In genomic region chr2:237699870-237700582, GRCh38 we compare ENCODE assay signal across 9 cellular contexts.
DNase-seq lines count a peak whose midpoint lies in the region; ATAC-seq and TF ChIP-seq lines count a peak whose summit lies in the region.
"Had no signal": no experiment of that assay in that cellular context is flagged by ENCODE, and none has a peak within 500 bp of the region (broad histone marks: within the 10 kb centered on the region; RNA-seq: fewer than 3 reads in every experiment).

No MANE protein-coding gene starts in this region.

- TF ChIP-seq CTCF in left lung (IDR thresholded peaks at IDR 0.05) (no peak), GM20000 (IDR thresholded peaks at IDR 0.05; ENCODE audit: extremely low read depth, missing control alignments) (no peak)

- H3K27ac ChIP-seq in left lung, result peak overlapping the region; percentile 77 to 100

- H3K36me3 Mint-ChIP-seq in activated CD8-positive, alpha-beta memory T cell treated with anti-CD3 and anti-CD28 coated beads, Interleukin-2, amount 10 ng/mL, durations not matched to agents 7 days and 5 days, result peaks cover 26% of the 10 kb centered on the region
- peaks cover 23% of the 10 kb centered on the region for H3K36me3 Mint-ChIP-seq in activated T-helper 1 cell treated with anti-CD3 and anti-CD28 coated beads, Interleukin-12 subunit alpha, Interleukin-12 subunit beta, Interleukin-2, Interleukin-4 antibody, amounts not matched to agents 30 ng/mL and 10 ng/mL and 1 ng/mL, durations not matched to agents 14 hours and 24 hours and 36 hours (ENCODE audit: low read depth)

- peak overlapping the region; percentile 55 for H3K4me3 Mint-ChIP-seq in activated CD8-positive, alpha-beta memory T cell treated with anti-CD3 and anti-CD28 coated beads, Interleukin-2, amount 10 ng/mL, durations not matched to agents 7 days and 5 days
- H3K4me3 Mint-ChIP-seq in activated T-helper 1 cell treated with anti-CD3 and anti-CD28 coated beads, Interleukin-12 subunit alpha, Interleukin-12 subunit beta, Interleukin-2, Interleukin-4 antibody, amounts not matched to agents 30 ng/mL and 10 ng/mL and 1 ng/mL, durations not matched to agents 14 hours and 24 hours and 36 hours, result peak overlapping the region; percentile 78
- peak overlapping the region; percentile 80 to 81 for H3K4me3 Mint-ChIP-seq in stimulated activated naive CD8-positive, alpha-beta T cell treated with anti-CD3 and anti-CD28 coated beads, Interleukin-15, amount 100 ng/mL, for 72 hours

- intact Hi-C loops in activated T-helper 1 cell treated with anti-CD3 and anti-CD28 coated beads, Interleukin-12 subunit alpha, Interleukin-12 subunit beta, Interleukin-2, Interleukin-4 antibody, amounts not matched to agents 30 ng/mL and 10 ng/mL and 1 ng/mL, durations not matched to agents 14 hours and 24 hours and 36 hours (cut with micrococcal nuclease), result loop anchor here (1.0 to 5.0 kb wide), 5 partner anchors 8 to 613 kb away; partner anchors contain the start of gene COPS8
- intact Hi-C loops in left lung (cut with DNase I), result loop anchor here in 1 of 2 donors (10.0 kb wide), 1 partner anchor 45 kb away; no protein-coding TSS in a partner anchor

- H3K9me3 ChIP-seq in left lung, result no peaks in the 10 kb centered on the region

- CTCF ChIA-PET in activated CD8-positive, alpha-beta memory T cell treated with anti-CD3 and anti-CD28 coated beads, Interleukin-2, amount 10 ng/mL, durations not matched to agents 7 days and 5 days (lab: Charles Lee), result interaction anchor here (0.8 to 7.1 kb wide), 6 partner anchors 8 to 118 kb away, joined by 3 to 60 read pairs (median 4); no protein-coding TSS in a partner anchor

- no peak overlapping the region for H3K4me3 ChIP-seq in left lung

- H3K27ac Mint-ChIP-seq in activated CD8-positive, alpha-beta memory T cell treated with anti-CD3 and anti-CD28 coated beads, Interleukin-2, amount 10 ng/mL, durations not matched to agents 7 days and 5 days, result peak overlapping the region; percentile 82
- H3K27ac Mint-ChIP-seq in activated T-helper 1 cell treated with anti-CD3 and anti-CD28 coated beads, Interleukin-12 subunit alpha, Interleukin-12 subunit beta, Interleukin-2, Interleukin-4 antibody, amounts not matched to agents 30 ng/mL and 10 ng/mL and 1 ng/mL, durations not matched to agents 14 hours and 24 hours and 36 hours, result peak overlapping the region; percentile 96
- peak overlapping the region; percentile 91 to 92 for H3K27ac Mint-ChIP-seq in stimulated activated naive CD8-positive, alpha-beta T cell treated with anti-CD3 and anti-CD28 coated beads, Interleukin-15, amount 100 ng/mL, for 72 hours

- peaks cover 77 to 100% of the 10 kb centered on the region in 2 donors for H3K4me1 ChIP-seq in left lung

- peaks cover 94% of the 10 kb centered on the region for H3K4me1 Mint-ChIP-seq in activated CD8-positive, alpha-beta memory T cell treated with anti-CD3 and anti-CD28 coated beads, Interleukin-2, amount 10 ng/mL, durations not matched to agents 7 days and 5 days
- H3K4me1 Mint-ChIP-seq in activated T-helper 1 cell treated with anti-CD3 and anti-CD28 coated beads, Interleukin-12 subunit alpha, Interleukin-12 subunit beta, Interleukin-2, Interleukin-4 antibody, amounts not matched to agents 30 ng/mL and 10 ng/mL and 1 ng/mL, durations not matched to agents 14 hours and 24 hours and 36 hours (ENCODE audit: low read depth), result peaks cover 95% of the 10 kb centered on the region
- peaks cover 100% of the 10 kb centered on the region for H3K4me1 Mint-ChIP-seq in stimulated activated naive CD8-positive, alpha-beta T cell treated with anti-CD3 and anti-CD28 coated beads, Interleukin-15, amount 100 ng/mL, for 72 hours

- no peaks in the 10 kb centered on the region for H3K9me3 Mint-ChIP-seq in activated CD8-positive, alpha-beta memory T cell treated with anti-CD3 and anti-CD28 coated beads, Interleukin-2, amount 10 ng/mL, durations not matched to agents 7 days and 5 days (ENCODE audit: low read depth)
- H3K9me3 Mint-ChIP-seq in activated T-helper 1 cell treated with anti-CD3 and anti-CD28 coated beads, Interleukin-12 subunit alpha, Interleukin-12 subunit beta, Interleukin-2, Interleukin-4 antibody, amounts not matched to agents 30 ng/mL and 10 ng/mL and 1 ng/mL, durations not matched to agents 14 hours and 24 hours and 36 hours, result no peaks in the 10 kb centered on the region
- H3K9me3 Mint-ChIP-seq in stimulated activated naive CD8-positive, alpha-beta T cell treated with anti-CD3 and anti-CD28 coated beads, Interleukin-15, amount 100 ng/mL, for 72 hours, result no peaks in the 10 kb centered on the region

- H3K27me3 Mint-ChIP-seq in activated CD8-positive, alpha-beta memory T cell treated with anti-CD3 and anti-CD28 coated beads, Interleukin-2, amount 10 ng/mL, durations not matched to agents 7 days and 5 days, result no peaks in the 10 kb centered on the region
- H3K27me3 Mint-ChIP-seq in activated T-helper 1 cell treated with anti-CD3 and anti-CD28 coated beads, Interleukin-12 subunit alpha, Interleukin-12 subunit beta, Interleukin-2, Interleukin-4 antibody, amounts not matched to agents 30 ng/mL and 10 ng/mL and 1 ng/mL, durations not matched to agents 14 hours and 24 hours and 36 hours (ENCODE audit: insufficient read depth), result no peaks in the 10 kb centered on the region
- no peaks in the 10 kb centered on the region for H3K27me3 Mint-ChIP-seq in stimulated activated naive CD8-positive, alpha-beta T cell treated with anti-CD3 and anti-CD28 coated beads, Interleukin-15, amount 100 ng/mL, for 72 hours

- no peaks in the 10 kb centered on the region for H3K27me3 ChIP-seq in left lung

- DNase-seq in activated CD8-positive, alpha-beta memory T cell treated with anti-CD3 and anti-CD28 coated beads, Interleukin-2, amount 10 ng/mL, durations not matched to agents 7 days and 5 days, result peak; percentile 41
- no peak for DNase-seq in activated CD8-positive, alpha-beta memory T cell treated with anti-CD3 and anti-CD28 coated beads for 24 hours
- DNase-seq in activated T-helper 1 cell treated with anti-CD3 and anti-CD28 coated beads, Interleukin-12 subunit alpha, Interleukin-12 subunit beta, Interleukin-2, Interleukin-4 antibody, amounts not matched to agents 30 ng/mL and 10 ng/mL and 1 ng/mL, durations not matched to agents 14 hours and 24 hours and 36 hours (ENCODE audit: low spot score), result no peak
- no peak for DNase-seq in left lung
- no peak for DNase-seq in stimulated activated naive CD8-positive, alpha-beta T cell treated with anti-CD3 and anti-CD28 coated beads, Interleukin-15, amount 100 ng/mL, for 72 hours
- DNase-seq in GM20000 (ENCODE audit: low spot score), result no peak
- DNase-seq: NCI-H446 treated with DMSO at 0.1 percent for 48 hours had no signal

- no peaks in the 10 kb centered on the region for H3K36me3 ChIP-seq in left lung

- no peak for ATAC-seq in activated CD8-positive, alpha-beta memory T cell treated with anti-CD3 and anti-CD28 coated beads, Interleukin-2, amount 10 ng/mL, durations not matched to agents 7 days and 5 days
- ATAC-seq in left lung (no peak), GM21737 (IDR thresholded peaks at IDR 0.05; ENCODE audit: unreplicated experiment) (no peak), GM21526 (IDR thresholded peaks at IDR 0.05; ENCODE audit: low FRiP score, unreplicated experiment) (no peak)
- no peak for ATAC-seq in stimulated activated naive CD8-positive, alpha-beta T cell treated with anti-CD3 and anti-CD28 coated beads, Interleukin-15, amount 100 ng/mL, for 72 hours
